In genomic region chr2:229715895-229716507, GRCh38 we compare ENCODE assay signal across 8 cellular contexts. TPM values are rescaled to one million over a fixed set of nuclear protein-coding genes. Genes with fewer than 3 reads are reported as not detected.
DNase-seq lines count a peak whose midpoint lies in the region; ATAC-seq and TF ChIP-seq lines count a peak whose summit lies in the region.

No MANE protein-coding gene starts in this region.

- no peak for TF ChIP-seq POLR2A in spleen (IDR thresholded peaks at IDR 0.05)

- WGBS in spleen, 5 donors: 5 to 11% (median 7%) methylated on average over 4 of the region's 4 CpGs

- H3K4me1 Mint-ChIP-seq in activated T-cell treated with anti-CD3 and anti-CD28 coated beads, Interleukin-2, amount 50 U/mL, for 72 hours (ENCODE audit: low read depth): no peaks in the 10 kb centered on the region
- H3K4me1 Mint-ChIP-seq in immature natural killer cell: peaks cover 10 to 22% of the 10 kb centered on the region in 2 donors
- no peaks in the 10 kb centered on the region for H3K4me1 Mint-ChIP-seq in type B pancreatic cell (ENCODE audit: unreplicated experiment)

- H3K9me3 ChIP-seq in spleen: peaks cover 0 to 5% (median 0%) of the 10 kb centered on the region in 8 donors

- peaks cover 51% of the 10 kb centered on the region for H3K27me3 Mint-ChIP-seq in activated T-cell treated with anti-CD3 and anti-CD28 coated beads, Interleukin-2, amount 50 U/mL, for 72 hours (ENCODE audit: low read depth)
- H3K27me3 Mint-ChIP-seq in immature natural killer cell (ENCODE audit: low read depth in 3 of 3) (peaks cover 19 to 47% (median 24%) of the 10 kb centered on the region in 3 donors), type B pancreatic cell (peaks cover 74% of the 10 kb centered on the region)

- DNase-seq in ACHN (peak; percentile 55), GM20000 (ENCODE audit: low spot score) (peak; percentile 32), NCI-H345 (lab: John Stamatoyannopoulos, UW) (peak; percentile 81), immature natural killer cell (no peak), type B pancreatic cell (ENCODE audit: extremely low spot score, unreplicated experiment) (no peak), spleen (no peak), hepatic stellate cell (ENCODE audit: low spot score) (no peak)
- DNase-seq in activated T-cell treated with anti-CD3 and anti-CD28 coated beads, Interleukin-2, amount 50 U/mL, for 72 hours: peak; percentile 34 to 43

- no peaks in the 10 kb centered on the region for H3K9me3 Mint-ChIP-seq in activated T-cell treated with anti-CD3 and anti-CD28 coated beads, Interleukin-2, amount 50 U/mL, for 72 hours
- H3K9me3 Mint-ChIP-seq in immature natural killer cell: no peaks in the 10 kb centered on the region
- H3K9me3 Mint-ChIP-seq in type B pancreatic cell: peaks cover 6% of the 10 kb centered on the region

- in situ Hi-C loops in ACHN (cut with HindIII; ENCODE audit: low pct_ligation_motif_present, low pct_unique_long_range_greater_than_20kb, low sequenced_read_pairs): no loop called here

- no peak overlapping the region for H3K27ac Mint-ChIP-seq in activated T-cell treated with anti-CD3 and anti-CD28 coated beads, Interleukin-2, amount 50 U/mL, for 72 hours
- no peak overlapping the region for H3K27ac Mint-ChIP-seq in immature natural killer cell
- no peak overlapping the region for H3K27ac Mint-ChIP-seq in type B pancreatic cell

- H3K4me3 ChIP-seq in spleen: no peak overlapping the region

- H3K4me3 Mint-ChIP-seq in activated T-cell treated with anti-CD3 and anti-CD28 coated beads, Interleukin-2, amount 50 U/mL, for 72 hours: peak overlapping the region; percentile 28 to 60
- H3K4me3 Mint-ChIP-seq in immature natural killer cell (peak overlapping the region; percentile 15 to 65 (median 27)), type B pancreatic cell (peak overlapping the region; percentile 78)

- ATAC-seq in activated T-cell treated with anti-CD3 and anti-CD28 coated beads, Interleukin-2, amount 50 U/mL, for 72 hours (replicated peaks in 1 of 2): no peak

- H3K36me3 Mint-ChIP-seq in activated T-cell treated with anti-CD3 and anti-CD28 coated beads, Interleukin-2, amount 50 U/mL, for 72 hours (ENCODE audit: insufficient read depth in 2 of 2): no peaks in the 10 kb centered on the region
- no peaks in the 10 kb centered on the region for H3K36me3 Mint-ChIP-seq in immature natural killer cell
- H3K36me3 Mint-ChIP-seq in type B pancreatic cell: peaks cover 3% of the 10 kb centered on the region

- peak; percentile 3 for TF ChIP-seq CTCF in GM20000 (IDR thresholded peaks at IDR 0.05; ENCODE audit: extremely low read depth, missing control alignments)
- peak; percentile 75 for TF ChIP-seq CTCF in type B pancreatic cell (conservative IDR thresholded peaks at IDR 0.05)
- TF ChIP-seq CTCF in spleen (IDR thresholded peaks at IDR 0.05 in 8 of 11, conservative IDR thresholded peaks at IDR 0.05 in 3 of 11): peak in 5 of 11 experiments; percentile 27 to 38 (median 30)

- intact Hi-C loops in spleen (cut with DNase I; ENCODE audit: low total_unique reads): no loop called here

- H3K27me3 ChIP-seq in spleen (replicated peaks in 1 of 7): peaks cover 0 to 98% (median 52%) of the 10 kb centered on the region in 7 donors

- H3K27ac ChIP-seq in spleen: no peak overlapping the region

- peaks cover 9 to 30% (median 24%) of the 10 kb centered on the region in 6 donors for H3K4me1 ChIP-seq in spleen

- H3K36me3 ChIP-seq in spleen: no peaks in the 10 kb centered on the region

RNA-seq across cellular contexts. Expression of gene DNER, which starts 1.6 kb away (rescaled TPM):
- total RNA-seq in activated T-cell treated with anti-CD3 and anti-CD28 coated beads, Interleukin-2, amount 50 U/mL, for 72 hours: not detected
- not detected for polyA plus RNA-seq in immature natural killer cell
- 2.6 and 15.9 TPM in 2 replicates for total RNA-seq in type B pancreatic cell (ENCODE audit: low replicate concordance)
- under 1 TPM in 5 of 7 donors, not detected in 2; 0.11 to 0.58 (median 0.39) TPM for total RNA-seq in spleen
- polyA plus RNA-seq in spleen: under 1 TPM in 2 of 3 donors, not detected in 1; 0.03 to 0.24 TPM

Comparison
In these comparisons a context has a peak if more than half of its experiments do, and no peak if none do; other contexts are left out.
1. DNase-seq: peak in ACHN (single experiment), GM20000 (single experiment), NCI-H345 (single experiment) and activated T-cell treated with anti-CD3 and anti-CD28 coated beads, Interleukin-2, amount 50 U/mL, for 72 hours (2 of 2); none in immature natural killer cell (0 of 3), type B pancreatic cell (single experiment), spleen (single experiment) and hepatic stellate cell (single experiment).
2. H3K4me3 Mint-ChIP-seq: peak in every context shown above with its lines; median percentile 78 in type B pancreatic cell; 44 in activated T-cell treated with anti-CD3 and anti-CD28 coated beads, Interleukin-2, amount 50 U/mL, for 72 hours; 27 in immature natural killer cell.